8 cellular contexts compared by ENCODE assay signal in genomic region chr13:50357586-50358118, GRCh38.
A peak's percentile ranks its signal among the peaks of the same experiment; 100 is the strongest.
DNase-seq lines count a peak whose midpoint lies in the region; ATAC-seq and TF ChIP-seq lines count a peak whose summit lies in the region.

No MANE protein-coding gene starts in this region.

- H3K9me3 Mint-ChIP-seq in activated CD4-positive, alpha-beta T cell treated with anti-CD3 and anti-CD28 coated beads for 36 hours (ENCODE audit: low read depth), result no peaks in the 10 kb centered on the region

- H3K36me3 Mint-ChIP-seq in activated CD4-positive, alpha-beta T cell treated with anti-CD3 and anti-CD28 coated beads for 36 hours (ENCODE audit: low read depth), result no peaks in the 10 kb centered on the region

- H3K27me3 Mint-ChIP-seq in activated CD4-positive, alpha-beta T cell treated with anti-CD3 and anti-CD28 coated beads for 36 hours, result peaks cover 10% of the 10 kb centered on the region

- intact Hi-C loops in heart left ventricle (cut with DNase I), result no loop called here
- intact Hi-C loops in activated CD4-positive, alpha-beta T cell treated with anti-CD3 and anti-CD28 coated beads for 36 hours (cut with DNase I, micrococcal nuclease), result no loop called here

- no peak for TF ChIP-seq CTCF in heart left ventricle (IDR thresholded peaks at IDR 0.05)

- ATAC-seq in heart left ventricle, result peak; percentile 52 to 91 (median 86)
- no peak for ATAC-seq in activated CD4-positive, alpha-beta T cell treated with anti-CD3 and anti-CD28 coated beads for 36 hours
- ATAC-seq in HG02885 (IDR thresholded peaks at IDR 0.05; ENCODE audit: poor library complexity, unreplicated experiment), result no peak

- DNase-seq in HCEC 1CT (peak; percentile 3), SK-N-DZ (ENCODE audit: low spot score) (peak; percentile 60), heart left ventricle (peak in 4 of 5 donors; percentile 34 to 48 (median 36)), foreskin melanocyte (no peak), hippocampal formation (lab: John Stamatoyannopoulos, UW) (no peak)
- DNase-seq in activated CD4-positive, alpha-beta T cell treated with anti-CD3 and anti-CD28 coated beads for 36 hours, result no peak

- H3K27ac ChIP-seq in heart left ventricle, result peak overlapping the region in 9 of 12 donors; percentile 1 to 65 (median 46)
- H3K27ac ChIP-seq in skeletal muscle tissue (ENCODE audit: low read depth, low read length), result peak overlapping the region; percentile 0

- no peak overlapping the region for H3K4me3 ChIP-seq in heart left ventricle
- no peak overlapping the region for H3K4me3 ChIP-seq in skeletal muscle tissue (ENCODE audit: low read length in 3 of 3)

- WGBS in heart left ventricle, 4 donors, result 24 to 45% (median 34%) methylated on average over 9 of the region's 9 CpGs

- H3K9me3 ChIP-seq in heart left ventricle (no peaks in the 10 kb centered on the region), skeletal muscle tissue (ENCODE audit: control insufficient read depth in 3 of 3, low read length in 3 of 3) (no peaks in the 10 kb centered on the region)

- H3K27me3 ChIP-seq in heart left ventricle (no peaks in the 10 kb centered on the region), skeletal muscle tissue (ENCODE audit: control insufficient read depth in 3 of 3, insufficient read depth in 3 of 3, low read length in 3 of 3) (no peaks in the 10 kb centered on the region)

- no peak overlapping the region for H3K9ac ChIP-seq in skeletal muscle tissue (ENCODE audit: low read depth in 1 of 3, low read length in 3 of 3)

- H3K27ac Mint-ChIP-seq in activated CD4-positive, alpha-beta T cell treated with anti-CD3 and anti-CD28 coated beads for 36 hours, result no peak overlapping the region

- TF ChIP-seq POLR2A in heart left ventricle (IDR thresholded peaks at IDR 0.05), result no peak

- H3K36me3 ChIP-seq in heart left ventricle, result no peaks in the 10 kb centered on the region
- H3K36me3 ChIP-seq in skeletal muscle tissue (ENCODE audit: control insufficient read depth in 3 of 3, insufficient read depth in 3 of 3, low read length in 3 of 3), result no peaks in the 10 kb centered on the region

- peaks cover 0 to 41% (median 18%) of the 10 kb centered on the region in 12 donors for H3K4me1 ChIP-seq in heart left ventricle
- H3K4me1 ChIP-seq in skeletal muscle tissue (ENCODE audit: control insufficient read depth in 3 of 3, insufficient read depth in 3 of 3, low read length in 3 of 3), result peaks cover 15 to 25% (median 15%) of the 10 kb centered on the region in 3 donors

- no peak overlapping the region for H3K4me3 Mint-ChIP-seq in activated CD4-positive, alpha-beta T cell treated with anti-CD3 and anti-CD28 coated beads for 36 hours

- CTCF ChIA-PET in activated CD4-positive, alpha-beta T cell treated with anti-CD3 and anti-CD28 coated beads for 36 hours (lab: Charles Lee), result no interaction called here

- H3K4me1 Mint-ChIP-seq in activated CD4-positive, alpha-beta T cell treated with anti-CD3 and anti-CD28 coated beads for 36 hours, result peaks cover 49% of the 10 kb centered on the region

- POLR2A ChIA-PET in activated CD4-positive, alpha-beta T cell treated with anti-CD3 and anti-CD28 coated beads for 36 hours (lab: Charles Lee), result no interaction called here

Comparison
In these comparisons a context has a peak if more than half of its experiments do, and no peak if none do; other contexts are left out.
1. DNase-seq: peak in HCEC 1CT (single experiment), SK-N-DZ (single experiment) and heart left ventricle (4 of 5); none in foreskin melanocyte (single experiment), activated CD4-positive, alpha-beta T cell treated with anti-CD3 and anti-CD28 coated beads for 36 hours (single experiment) and hippocampal formation (0 of 2).
2. ATAC-seq: peak in heart left ventricle (4 of 4); none in activated CD4-positive, alpha-beta T cell treated with anti-CD3 and anti-CD28 coated beads for 36 hours (single experiment) and HG02885 (single experiment).